ENCODE assay signal across 8 cellular contexts in the genomic region with DNA sequence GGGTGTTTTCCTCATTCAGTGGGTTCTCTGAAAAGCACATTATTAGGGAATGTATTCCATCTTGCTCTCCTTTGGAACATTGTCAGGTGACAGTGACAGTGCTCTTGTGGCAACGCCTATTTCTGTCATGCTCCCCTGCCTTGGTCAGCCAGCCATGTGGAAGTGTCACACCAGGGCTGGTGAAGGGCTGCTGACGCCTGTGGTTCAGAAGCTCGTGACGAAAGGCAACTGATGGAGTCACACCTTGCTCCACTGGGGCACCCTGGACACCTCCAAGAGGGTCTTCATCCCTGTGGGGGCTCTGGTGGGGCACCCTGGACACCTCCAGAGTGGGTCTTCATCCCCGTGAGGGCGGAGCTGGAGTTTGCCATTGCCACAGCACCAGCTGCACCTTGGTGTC.
A peak's percentile ranks its signal among the peaks of the same experiment; 100 is the strongest.
DNase-seq lines count a peak whose midpoint lies in the region; ATAC-seq and TF ChIP-seq lines count a peak whose summit lies in the region.

No MANE protein-coding gene starts in this region.

- intact Hi-C loops in lower leg skin (cut with DNase I; ENCODE audit: low total_unique reads) (no loop called here), prostate gland (cut with DNase I) (no loop called here)

- H3K27me3 ChIP-seq in suprapubic skin: no peaks in the 10 kb centered on the region
- no peaks in the 10 kb centered on the region for H3K27me3 ChIP-seq in prostate gland (replicated peaks; ENCODE audit: insufficient read depth)

- H3K36me3 ChIP-seq in suprapubic skin (peaks cover 18% of the 10 kb centered on the region), prostate gland (no peaks in the 10 kb centered on the region)

- H3K27ac ChIP-seq in suprapubic skin (no peak overlapping the region), prostate gland (no peak overlapping the region)

- in situ Hi-C loops in GM13977 (cut with MboI; ENCODE audit: low pct_unique_long_range_greater_than_20kb, low sequenced_read_pairs, unreplicated experiment): loop anchor here (25.0 kb wide), 1 partner anchor 89 kb away; no protein-coding TSS in a partner anchor

- WGBS in lower leg skin, 2 donors: 94 to 99% methylated on average over 4 to 6 of the region's 6 CpGs
- 89% methylated on average over 6 of the region's 6 CpGs for WGBS in suprapubic skin
- 85% methylated on average over 6 of the region's 6 CpGs for WGBS in prostate gland

- no peaks in the 10 kb centered on the region for H3K9me3 ChIP-seq in suprapubic skin
- no peaks in the 10 kb centered on the region for H3K9me3 ChIP-seq in prostate gland

- no peak for TF ChIP-seq EP300 in suprapubic skin (IDR thresholded peaks at IDR 0.05)

- DNase-seq in GM13977 (ENCODE audit: low spot score): peak; percentile 73
- DNase-seq in lower leg skin (ENCODE audit: low spot score in 2 of 2): peak; percentile 35 to 79
- DNase-seq in suprapubic skin (ENCODE audit: low spot score in 2 of 2): no peak
- no peak for DNase-seq in activated naive CD4-positive, alpha-beta T cell treated with Interleukin-2 at 50 U/mL for 16 hours
- no peak for DNase-seq in NCI-H1048 (lab: John Stamatoyannopoulos, UW)
- DNase-seq in prostate gland (ENCODE audit: low spot score): no peak

- H3K4me1 ChIP-seq in suprapubic skin: no peaks in the 10 kb centered on the region
- H3K4me1 ChIP-seq in prostate gland (replicated peaks): no peaks in the 10 kb centered on the region

- TF ChIP-seq POLR2A in lower leg skin (IDR thresholded peaks at IDR 0.05) (no peak), suprapubic skin (IDR thresholded peaks at IDR 0.05) (no peak), prostate gland (IDR thresholded peaks at IDR 0.05) (no peak)

- TF ChIP-seq CTCF in GM13977 (IDR thresholded peaks at IDR 0.05; ENCODE audit: extremely low read depth, insufficient read depth, missing control alignments) (no peak), lower leg skin (IDR thresholded peaks at IDR 0.05) (no peak), suprapubic skin (IDR thresholded peaks at IDR 0.05) (no peak), prostate gland (IDR thresholded peaks at IDR 0.05) (no peak)

- H3K4me3 ChIP-seq in lower leg skin (ENCODE audit: low read depth, poor library complexity, severe bottlenecking) (no peak overlapping the region), suprapubic skin (no peak overlapping the region), prostate gland (no peak overlapping the region)

- ATAC-seq in GM21447 (IDR thresholded peaks at IDR 0.05; ENCODE audit: unreplicated experiment) (peak; percentile 54), HG03558 (IDR thresholded peaks at IDR 0.05; ENCODE audit: extremely low read depth, unreplicated experiment) (peak; percentile 32)

Comparison
In these comparisons a context has a peak if more than half of its experiments do, and no peak if none do; other contexts are left out.
1. DNase-seq: peak in GM13977 (single experiment) and lower leg skin (2 of 2); none in suprapubic skin (0 of 2), activated naive CD4-positive, alpha-beta T cell treated with Interleukin-2 at 50 U/mL for 16 hours (single experiment), NCI-H1048 (single experiment) and prostate gland (single experiment).